In the genomic region with DNA sequence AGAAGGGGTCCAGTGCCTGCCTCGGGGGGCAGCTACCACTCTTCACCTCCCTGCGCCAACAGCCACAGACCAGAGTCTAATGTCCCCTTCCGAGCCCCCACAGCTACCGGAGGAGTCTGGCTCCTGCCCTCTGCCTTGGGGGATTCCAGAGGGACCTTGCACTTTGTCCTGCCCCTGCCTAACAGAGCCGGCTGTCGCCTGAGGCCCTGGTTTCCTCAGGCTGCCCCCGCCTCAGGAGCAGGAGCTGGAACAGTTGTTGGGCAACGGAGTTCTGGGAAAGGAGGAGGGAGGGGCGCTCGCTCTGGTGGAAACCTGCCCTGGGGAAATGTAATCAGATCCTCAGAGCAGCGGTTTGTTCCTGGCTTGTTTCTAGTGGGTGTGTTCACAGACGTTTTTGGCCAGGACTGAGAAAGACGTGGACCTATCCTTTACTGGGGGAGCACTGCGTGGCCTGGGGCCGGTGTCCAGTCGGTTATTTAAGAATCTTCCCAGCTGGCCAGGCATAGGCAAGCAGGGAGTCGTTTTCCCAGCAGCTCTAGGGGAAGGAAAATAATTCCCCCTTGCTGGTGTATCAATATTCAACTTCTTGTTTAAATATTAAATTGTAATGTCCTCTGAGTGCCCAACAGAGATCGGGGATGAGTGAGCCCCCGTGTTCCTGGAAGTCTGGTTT, we compare ENCODE assay signal across 8 cellular contexts. TPM values are rescaled to one million over a fixed set of nuclear protein-coding genes. Genes with fewer than 3 reads are reported as not detected.
A peak's percentile ranks its signal among the peaks of the same experiment; 100 is the strongest.
DNase-seq lines count a peak whose midpoint lies in the region; ATAC-seq and TF ChIP-seq lines count a peak whose summit lies in the region.

No MANE protein-coding gene starts in this region.

- H3K79me2 ChIP-seq in HCT116 (ENCODE audit: insufficient read depth, low read length) = no peaks in the 10 kb centered on the region

- DNase-seq in HCT116 (ENCODE audit: low read depth, low spot score) (no peak), OCI-M1 (lab: John Stamatoyannopoulos, UW) (peak; percentile 66), epithelial cell of proximal tubule (ENCODE audit: low read depth) (peak; percentile 85), CD14-positive monocyte (ENCODE audit: low spot score) (no peak)
- DNase-seq in activated CD4-positive, alpha-beta T cell treated with anti-CD3 and anti-CD28 coated beads for 1 hour = no peak

- H3K4me1 ChIP-seq in HCT116 (ENCODE audit: control insufficient read depth in 1 of 2, insufficient read depth in 2 of 2, low read length in 2 of 2) (peaks cover 33% of the 10 kb centered on the region in 2 experiments), mucosa of rectum (ENCODE audit: control insufficient read depth in 2 of 2, insufficient read depth in 2 of 2, low read length in 2 of 2) (peaks cover 23 to 29% of the 10 kb centered on the region in 2 donors)

- H3K27ac ChIP-seq in HCT116 (ENCODE audit: low read depth, low read length) (peak overlapping the region; percentile 40; the same call in 1 of the 2 replicates), mucosa of rectum (ENCODE audit: low read depth in 2 of 2, low read length in 2 of 2) (peak overlapping the region; percentile 70 to 79)

- RAD21 ChIA-PET in HCT116 (lab: Charles Lee; ENCODE audit: low non-redundant PET in 1 of 2, low total read pairs in 2 of 2, uncharacterized antibody in 2 of 2, unreplicated experiment in 2 of 2) = no interaction called here

- H3K9me3 ChIP-seq in HCT116 (ENCODE audit: control insufficient read depth in 1 of 2, insufficient read depth in 1 of 2, low read depth in 1 of 2, low read length in 2 of 2) (no peaks in the 10 kb centered on the region), mucosa of rectum (ENCODE audit: control insufficient read depth in 2 of 2, low read length in 2 of 2) (no peaks in the 10 kb centered on the region)

- no peak overlapping the region for H2AFZ ChIP-seq in HCT116 (ENCODE audit: low read depth, low read length, poor library complexity, severe bottlenecking)

- no peak overlapping the region for H3K27ac Mint-ChIP-seq in CD14-positive monocyte

- TF ChIP-seq RAD21 in HCT116 (IDR thresholded peaks at IDR 0.05; ENCODE audit: low read depth) = no peak

- H3K9me2 ChIP-seq in HCT116 (ENCODE audit: insufficient read depth) = no peaks in the 10 kb centered on the region

- no peaks in the 10 kb centered on the region for H4K20me1 ChIP-seq in HCT116 (ENCODE audit: insufficient read depth)

- POLR2A ChIA-PET in HCT116 (lab: Charles Lee) = no interaction called here

- H3K4me2 ChIP-seq in HCT116 (ENCODE audit: low read length) = peak overlapping the region; percentile 22

- H3K27me3 ChIP-seq in HCT116 (ENCODE audit: insufficient read depth, low read length) = no peaks in the 10 kb centered on the region
- H3K27me3 ChIP-seq in mucosa of rectum (ENCODE audit: control insufficient read depth in 2 of 2, insufficient read depth in 2 of 2, low read length in 2 of 2) = no peaks in the 10 kb centered on the region

- CTCF ChIA-PET in HCT116 (lab: Charles Lee) = no interaction called here

- TF ChIP-seq CTCF in HCT116 (IDR thresholded peaks at IDR 0.05 in 2 of 3, conservative IDR thresholded peaks at IDR 0.05 in 1 of 3; ENCODE audit: borderline replicate concordance in 1 of 3, insufficient read depth in 1 of 3, low read depth in 2 of 3, low read length in 2 of 3) (no peak), epithelial cell of proximal tubule (conservative IDR thresholded peaks at IDR 0.05; ENCODE audit: low read depth, low read length) (no peak), CD14-positive monocyte (IDR thresholded peaks at IDR 0.05) (no peak)

- H3K36me3 ChIP-seq in HCT116 (ENCODE audit: control insufficient read depth in 1 of 2, insufficient read depth in 2 of 2, low read length in 2 of 2) = no peaks in the 10 kb centered on the region; a peak in 1 of 4 replicates
- no peaks in the 10 kb centered on the region for H3K36me3 ChIP-seq in mucosa of rectum (ENCODE audit: control insufficient read depth in 2 of 2, insufficient read depth in 2 of 2, low read length in 2 of 2)

- no TSS peak for BruUV-seq in HCT116 (replicated peaks; lab: Mats Ljungman, UMichigan)

- H3K4me3 Mint-ChIP-seq in CD14-positive monocyte = no peak overlapping the region

- H3K36me3 Mint-ChIP-seq in CD14-positive monocyte = no peaks in the 10 kb centered on the region

- no peak for TF ChIP-seq POLR2A in HCT116 (IDR thresholded peaks at IDR 0.05; ENCODE audit: borderline replicate concordance, extremely low read depth, insufficient read depth, insufficient read length)

- no peak overlapping the region for H3K4me3 ChIP-seq in HCT116 (replicated peaks in 1 of 2; ENCODE audit: low read depth in 1 of 2, low read length in 2 of 2)
- peak overlapping the region; percentile 9 for H3K4me3 ChIP-seq in epithelial cell of proximal tubule (ENCODE audit: low read depth, low read length)
- H3K4me3 ChIP-seq in mucosa of rectum (ENCODE audit: low read length in 2 of 2) = no peak overlapping the region

- ATAC-seq in HCT116 = peak; percentile 56
- no peak for ATAC-seq in GM19023 (IDR thresholded peaks at IDR 0.05; ENCODE audit: unreplicated experiment)
- no peak for ATAC-seq in GM19467 (IDR thresholded peaks at IDR 0.05; ENCODE audit: unreplicated experiment)

- no peaks in the 10 kb centered on the region for H3K9me3 Mint-ChIP-seq in CD14-positive monocyte

- H3K4me1 Mint-ChIP-seq in CD14-positive monocyte = peaks cover 11% of the 10 kb centered on the region

- intact Hi-C loops in HCT116 (cut with micrococcal nuclease) (no loop called here), CD14-positive monocyte (cut with micrococcal nuclease) (no loop called here)

- H3K27me3 Mint-ChIP-seq in CD14-positive monocyte (ENCODE audit: low read depth in 3 of 3) = peaks cover 2 to 7% (median 3%) of the 10 kb centered on the region in 3 donors

- H3K9ac ChIP-seq in HCT116 (ENCODE audit: low read length) = no peak overlapping the region
- peak overlapping the region; percentile 24 to 33 for H3K9ac ChIP-seq in mucosa of rectum (ENCODE audit: low read depth in 1 of 2, low read length in 2 of 2)

TF ChIP-seq in HCT116, 20 proteins besides CTCF, POLR2A, EP300 and RAD21:
- TF ChIP-seq TCF7L2 (IDR thresholded peaks at IDR 0.05; ENCODE audit: borderline replicate concordance, extremely low read depth, insufficient read depth, insufficient read length) = no peak
- no peak for TF ChIP-seq YY1 (IDR thresholded peaks at IDR 0.05; ENCODE audit: extremely low read depth, insufficient replicate concordance, low read depth, low read length)
- TF ChIP-seq EZH2phosphoT487 (IDR thresholded peaks at IDR 0.05; ENCODE audit: borderline replicate concordance) = no peak
- TF ChIP-seq SRF (IDR thresholded peaks at IDR 0.05; ENCODE audit: low read depth) = no peak
TF ChIP-seq in HCT116: peak in this region for 0.

RNA-seq across cellular contexts. Expression of gene A4GALT, which starts 32.3 kb away (rescaled TPM):
- total RNA-seq in HCT116 (2021; ENCODE audit: unreplicated experiment) (16.0 TPM), epithelial cell of proximal tubule (16.2 and 17.8 TPM in 2 replicates)
- 14.2 and 14.3 TPM in 2 replicates for polyA plus RNA-seq in HCT116 (2012)
- polyA plus RNA-seq in CD14-positive monocyte = not detected

RNA-seq across cellular contexts. Expression of gene CYB5R3, which starts 39.2 kb away (rescaled TPM):
- total RNA-seq in HCT116 (2021; ENCODE audit: unreplicated experiment) (127 TPM), epithelial cell of proximal tubule (122 and 136 TPM in 2 replicates)
- polyA plus RNA-seq in HCT116 (2012) = 150 and 166 TPM in 2 replicates
- polyA plus RNA-seq in CD14-positive monocyte = 10 to 100 TPM; 54.0 to 76.4 TPM

RNA-seq across cellular contexts. Expression of gene ATP5MGL, which starts 48.0 kb away (rescaled TPM):
- 0.91 TPM for total RNA-seq in HCT116 (2021; ENCODE audit: unreplicated experiment)
- polyA plus RNA-seq in HCT116 (2012) = 0.08 and 0.22 TPM in 2 replicates
- total RNA-seq in epithelial cell of proximal tubule = 0.58 TPM in 1 of 2 replicates, not detected in the other
- under 1 TPM in 1 of 2 donors, not detected in 1; 0.26 TPM for polyA plus RNA-seq in CD14-positive monocyte

Comparison
In these comparisons a context has a peak if more than half of its experiments do, and no peak if none do; other contexts are left out.
1. DNase-seq: peak in OCI-M1 (single experiment) and epithelial cell of proximal tubule (single experiment); none in HCT116 (single experiment), activated CD4-positive, alpha-beta T cell treated with anti-CD3 and anti-CD28 coated beads for 1 hour (single experiment) and CD14-positive monocyte (single experiment).